In the genomic region with DNA sequence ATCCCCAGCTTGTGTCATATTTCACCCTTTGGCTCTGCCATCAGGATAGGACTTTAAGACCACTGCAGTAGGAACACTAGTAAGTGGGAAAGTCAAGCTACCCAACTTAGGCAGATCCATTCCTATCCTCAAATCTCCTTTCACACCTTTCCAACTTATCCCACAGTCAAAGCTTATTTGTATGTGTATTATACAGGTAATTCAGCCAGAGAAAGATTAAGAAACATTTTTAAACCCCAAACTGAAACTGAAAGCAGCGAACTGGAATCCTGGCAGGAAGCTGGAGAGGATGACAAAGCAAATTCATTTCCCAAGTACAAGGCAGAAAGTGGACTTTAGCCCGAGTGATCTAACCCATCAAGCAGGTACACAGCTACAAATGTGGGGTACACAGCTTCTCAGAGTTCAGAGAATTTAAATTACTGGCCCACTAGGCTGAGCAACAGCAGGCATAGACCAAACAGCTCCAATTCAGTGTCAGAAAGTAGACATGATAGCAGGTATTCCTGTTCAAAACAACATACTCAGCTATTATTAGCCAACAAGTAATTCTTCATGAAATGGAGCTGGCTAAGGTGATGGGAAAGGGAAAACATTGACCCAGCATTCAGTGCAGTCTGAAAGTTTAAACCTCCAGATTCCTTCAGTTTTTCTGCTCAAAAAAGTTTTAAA, we compare ENCODE assay signal across 1 cellular context.
TF ChIP-seq lines count a peak whose summit lies in the region.

No MANE protein-coding gene starts in this region.

TF ChIP-seq in HepG2, 621 proteins besides CTCF, POLR2A, EP300 and RAD21 (continued from another document and continues in another):
- peak; percentile 24; the same call in 1 of the 2 replicates for TF ChIP-seq DPF2 (CRISPR knock-in tag; IDR thresholded peaks at IDR 0.05; ENCODE audit: borderline replicate concordance, low read depth)
- TF ChIP-seq NFKBIZ (CRISPR knock-in tag; IDR thresholded peaks at IDR 0.05), result 0 out of 2 replicates have a peak, but pooled peaks have one; percentile 30
- TF ChIP-seq SMC3 (IDR thresholded peaks at IDR 0.05; ENCODE audit: low read length), result no peak
- TF ChIP-seq ZNF775 (CRISPR knock-in tag; IDR thresholded peaks at IDR 0.05; ENCODE audit: borderline replicate concordance), result no peak
- TF ChIP-seq, protein P1, sequence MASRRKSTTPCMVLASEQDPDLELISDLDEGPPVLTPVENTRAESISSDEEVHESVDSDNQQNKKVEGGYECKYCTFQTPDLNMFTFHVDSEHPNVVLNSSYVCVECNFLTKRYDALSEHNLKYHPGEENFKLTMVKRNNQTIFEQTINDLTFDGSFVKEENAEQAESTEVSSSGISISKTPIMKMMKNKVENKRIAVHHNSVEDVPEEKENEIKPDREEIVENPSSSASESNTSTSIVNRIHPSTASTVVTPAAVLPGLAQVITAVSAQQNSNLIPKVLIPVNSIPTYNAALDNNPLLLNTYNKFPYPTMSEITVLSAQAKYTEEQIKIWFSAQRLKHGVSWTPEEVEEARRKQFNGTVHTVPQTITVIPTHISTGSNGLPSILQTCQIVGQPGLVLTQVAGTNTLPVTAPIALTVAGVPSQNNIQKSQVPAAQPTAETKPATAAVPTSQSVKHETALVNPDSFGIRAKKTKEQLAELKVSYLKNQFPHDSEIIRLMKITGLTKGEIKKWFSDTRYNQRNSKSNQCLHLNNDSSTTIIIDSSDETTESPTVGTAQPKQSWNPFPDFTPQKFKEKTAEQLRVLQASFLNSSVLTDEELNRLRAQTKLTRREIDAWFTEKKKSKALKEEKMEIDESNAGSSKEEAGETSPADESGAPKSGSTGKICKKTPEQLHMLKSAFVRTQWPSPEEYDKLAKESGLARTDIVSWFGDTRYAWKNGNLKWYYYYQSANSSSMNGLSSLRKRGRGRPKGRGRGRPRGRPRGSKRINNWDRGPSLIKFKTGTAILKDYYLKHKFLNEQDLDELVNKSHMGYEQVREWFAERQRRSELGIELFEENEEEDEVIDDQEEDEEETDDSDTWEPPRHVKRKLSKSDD (CRISPR knock-in tag; IDR thresholded peaks at IDR 0.05; ENCODE audit: low read depth), result no peak
- no peak for TF ChIP-seq LCORL (IDR thresholded peaks at IDR 0.05)
- TF ChIP-seq LCORL (CRISPR knock-in tag; IDR thresholded peaks at IDR 0.05), result peak; percentile 74
- no peak for TF ChIP-seq ZNF101 (CRISPR knock-in tag; IDR thresholded peaks at IDR 0.05; ENCODE audit: borderline replicate concordance, low read depth)
- TF ChIP-seq, protein P2, sequence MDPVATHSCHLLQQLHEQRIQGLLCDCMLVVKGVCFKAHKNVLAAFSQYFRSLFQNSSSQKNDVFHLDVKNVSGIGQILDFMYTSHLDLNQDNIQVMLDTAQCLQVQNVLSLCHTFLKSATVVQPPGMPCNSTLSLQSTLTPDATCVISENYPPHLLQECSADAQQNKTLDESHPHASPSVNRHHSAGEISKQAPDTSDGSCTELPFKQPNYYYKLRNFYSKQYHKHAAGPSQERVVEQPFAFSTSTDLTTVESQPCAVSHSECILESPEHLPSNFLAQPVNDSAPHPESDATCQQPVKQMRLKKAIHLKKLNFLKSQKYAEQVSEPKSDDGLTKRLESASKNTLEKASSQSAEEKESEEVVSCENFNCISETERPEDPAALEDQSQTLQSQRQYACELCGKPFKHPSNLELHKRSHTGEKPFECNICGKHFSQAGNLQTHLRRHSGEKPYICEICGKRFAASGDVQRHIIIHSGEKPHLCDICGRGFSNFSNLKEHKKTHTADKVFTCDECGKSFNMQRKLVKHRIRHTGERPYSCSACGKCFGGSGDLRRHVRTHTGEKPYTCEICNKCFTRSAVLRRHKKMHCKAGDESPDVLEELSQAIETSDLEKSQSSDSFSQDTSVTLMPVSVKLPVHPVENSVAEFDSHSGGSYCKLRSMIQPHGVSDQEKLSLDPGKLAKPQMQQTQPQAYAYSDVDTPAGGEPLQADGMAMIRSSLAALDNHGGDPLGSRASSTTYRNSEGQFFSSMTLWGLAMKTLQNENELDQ (CRISPR knock-in tag; IDR thresholded peaks at IDR 0.05; ENCODE audit: borderline replicate concordance), result no peak
- TF ChIP-seq PAX8 (CRISPR knock-in tag; IDR thresholded peaks at IDR 0.05; ENCODE audit: borderline replicate concordance), result no peak
- peak; percentile 88 for TF ChIP-seq ZNF331 (CRISPR knock-in tag; IDR thresholded peaks at IDR 0.05)
- peak; percentile 46; the same call in 1 of the 2 replicates for TF ChIP-seq TSC22D2 (CRISPR knock-in tag; IDR thresholded peaks at IDR 0.05; ENCODE audit: borderline replicate concordance)
- TF ChIP-seq SMARCC2 (IDR thresholded peaks at IDR 0.05), result no peak
- TF ChIP-seq THAP11 (CRISPR knock-in tag; IDR thresholded peaks at IDR 0.05), result peak; percentile 73
- TF ChIP-seq ZNF782 (CRISPR knock-in tag; IDR thresholded peaks at IDR 0.05; ENCODE audit: borderline replicate concordance), result no peak; the same call in 1 of the 2 replicates
- TF ChIP-seq ZNF329 (CRISPR knock-in tag; IDR thresholded peaks at IDR 0.05; ENCODE audit: low read depth), result no peak
- TF ChIP-seq SMAD3 (CRISPR knock-in tag; IDR thresholded peaks at IDR 0.05), result peak; percentile 93
- TF ChIP-seq ZNF264 (CRISPR knock-in tag; IDR thresholded peaks at IDR 0.05), result peak; percentile 95
- TF ChIP-seq ZNF296 (CRISPR knock-in tag; conservative IDR thresholded peaks at IDR 0.05), result no peak
- TF ChIP-seq KDM5A (IDR thresholded peaks at IDR 0.05; ENCODE audit: borderline replicate concordance, low read length), result peak; percentile 74; the same call in 1 of the 2 replicates
- peak; percentile 66; the same call in 1 of the 2 replicates for TF ChIP-seq ZNF792 (CRISPR knock-in tag; IDR thresholded peaks at IDR 0.05)
- TF ChIP-seq HOXA9 (CRISPR knock-in tag; IDR thresholded peaks at IDR 0.05; ENCODE audit: borderline replicate concordance), result no peak
- no peak for TF ChIP-seq ELK4 (CRISPR knock-in tag; IDR thresholded peaks at IDR 0.05; ENCODE audit: borderline replicate concordance)
- no peak for TF ChIP-seq ZNF776 (CRISPR knock-in tag; IDR thresholded peaks at IDR 0.05)
- TF ChIP-seq NCOA1 (CRISPR knock-in tag; IDR thresholded peaks at IDR 0.05), result no peak
- no peak for TF ChIP-seq GLI4 (CRISPR knock-in tag; IDR thresholded peaks at IDR 0.05; ENCODE audit: borderline replicate concordance)
- TF ChIP-seq ERF (CRISPR knock-in tag; IDR thresholded peaks at IDR 0.05), result peak; percentile 80
- TF ChIP-seq GTF3A (CRISPR knock-in tag; conservative IDR thresholded peaks at IDR 0.05), result no peak
- TF ChIP-seq RCOR2 (CRISPR knock-in tag; IDR thresholded peaks at IDR 0.05), result peak; percentile 69
- TF ChIP-seq NCOR1 (IDR thresholded peaks at IDR 0.05; ENCODE audit: borderline replicate concordance, low read length), result peak; percentile 85; the same call in 1 of the 2 replicates
- peak; percentile 93 for TF ChIP-seq IKZF5 (CRISPR knock-in tag; IDR thresholded peaks at IDR 0.05)
- TF ChIP-seq ZSCAN9 (CRISPR knock-in tag; IDR thresholded peaks at IDR 0.05; ENCODE audit: borderline replicate concordance), result peak; percentile 78; the same call in 1 of the 2 replicates
- no peak for TF ChIP-seq ZBTB42 (CRISPR knock-in tag; IDR thresholded peaks at IDR 0.05)
- no peak for TF ChIP-seq NR1H2 (CRISPR knock-in tag; IDR thresholded peaks at IDR 0.05; ENCODE audit: borderline replicate concordance, low read depth)
- no peak for TF ChIP-seq GPBP1L1 (CRISPR knock-in tag; IDR thresholded peaks at IDR 0.05)
- no peak for TF ChIP-seq AKAP8 (CRISPR knock-in tag; IDR thresholded peaks at IDR 0.05)
- TF ChIP-seq, protein P3, sequence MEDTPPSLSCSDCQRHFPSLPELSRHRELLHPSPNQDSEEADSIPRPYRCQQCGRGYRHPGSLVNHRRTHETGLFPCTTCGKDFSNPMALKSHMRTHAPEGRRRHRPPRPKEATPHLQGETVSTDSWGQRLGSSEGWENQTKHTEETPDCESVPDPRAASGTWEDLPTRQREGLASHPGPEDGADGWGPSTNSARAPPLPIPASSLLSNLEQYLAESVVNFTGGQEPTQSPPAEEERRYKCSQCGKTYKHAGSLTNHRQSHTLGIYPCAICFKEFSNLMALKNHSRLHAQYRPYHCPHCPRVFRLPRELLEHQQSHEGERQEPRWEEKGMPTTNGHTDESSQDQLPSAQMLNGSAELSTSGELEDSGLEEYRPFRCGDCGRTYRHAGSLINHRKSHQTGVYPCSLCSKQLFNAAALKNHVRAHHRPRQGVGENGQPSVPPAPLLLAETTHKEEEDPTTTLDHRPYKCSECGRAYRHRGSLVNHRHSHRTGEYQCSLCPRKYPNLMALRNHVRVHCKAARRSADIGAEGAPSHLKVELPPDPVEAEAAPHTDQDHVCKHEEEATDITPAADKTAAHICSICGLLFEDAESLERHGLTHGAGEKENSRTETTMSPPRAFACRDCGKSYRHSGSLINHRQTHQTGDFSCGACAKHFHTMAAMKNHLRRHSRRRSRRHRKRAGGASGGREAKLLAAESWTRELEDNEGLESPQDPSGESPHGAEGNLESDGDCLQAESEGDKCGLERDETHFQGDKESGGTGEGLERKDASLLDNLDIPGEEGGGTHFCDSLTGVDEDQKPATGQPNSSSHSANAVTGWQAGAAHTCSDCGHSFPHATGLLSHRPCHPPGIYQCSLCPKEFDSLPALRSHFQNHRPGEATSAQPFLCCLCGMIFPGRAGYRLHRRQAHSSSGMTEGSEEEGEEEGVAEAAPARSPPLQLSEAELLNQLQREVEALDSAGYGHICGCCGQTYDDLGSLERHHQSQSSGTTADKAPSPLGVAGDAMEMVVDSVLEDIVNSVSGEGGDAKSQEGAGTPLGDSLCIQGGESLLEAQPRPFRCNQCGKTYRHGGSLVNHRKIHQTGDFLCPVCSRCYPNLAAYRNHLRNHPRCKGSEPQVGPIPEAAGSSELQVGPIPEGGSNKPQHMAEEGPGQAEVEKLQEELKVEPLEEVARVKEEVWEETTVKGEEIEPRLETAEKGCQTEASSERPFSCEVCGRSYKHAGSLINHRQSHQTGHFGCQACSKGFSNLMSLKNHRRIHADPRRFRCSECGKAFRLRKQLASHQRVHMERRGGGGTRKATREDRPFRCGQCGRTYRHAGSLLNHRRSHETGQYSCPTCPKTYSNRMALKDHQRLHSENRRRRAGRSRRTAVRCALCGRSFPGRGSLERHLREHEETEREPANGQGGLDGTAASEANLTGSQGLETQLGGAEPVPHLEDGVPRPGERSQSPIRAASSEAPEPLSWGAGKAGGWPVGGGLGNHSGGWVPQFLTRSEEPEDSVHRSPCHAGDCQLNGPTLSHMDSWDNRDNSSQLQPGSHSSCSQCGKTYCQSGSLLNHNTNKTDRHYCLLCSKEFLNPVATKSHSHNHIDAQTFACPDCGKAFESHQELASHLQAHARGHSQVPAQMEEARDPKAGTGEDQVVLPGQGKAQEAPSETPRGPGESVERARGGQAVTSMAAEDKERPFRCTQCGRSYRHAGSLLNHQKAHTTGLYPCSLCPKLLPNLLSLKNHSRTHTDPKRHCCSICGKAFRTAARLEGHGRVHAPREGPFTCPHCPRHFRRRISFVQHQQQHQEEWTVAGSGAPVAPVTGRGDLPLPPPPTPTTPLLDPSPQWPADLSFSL (CRISPR knock-in tag; IDR thresholded peaks at IDR 0.05), result no peak; the same call in 1 of the 2 replicates
- peak; percentile 71 for TF ChIP-seq KDM6A (CRISPR knock-in tag; IDR thresholded peaks at IDR 0.05; ENCODE audit: low read depth)
- no peak for TF ChIP-seq IKZF1 (IDR thresholded peaks at IDR 0.05)
- TF ChIP-seq GZF1 (CRISPR knock-in tag; IDR thresholded peaks at IDR 0.05), result 0 out of 2 replicates have a peak, but pooled peaks have one; percentile 6
- no peak for TF ChIP-seq TERF1 (CRISPR knock-in tag; IDR thresholded peaks at IDR 0.05)
- no peak for TF ChIP-seq ZNF879 (CRISPR knock-in tag; IDR thresholded peaks at IDR 0.05)
- peak; percentile 77 for TF ChIP-seq MEF2D (CRISPR knock-in tag; IDR thresholded peaks at IDR 0.05)
- no peak for TF ChIP-seq RBM39 (IDR thresholded peaks at IDR 0.05; ENCODE audit: low read depth, low read length, poor library complexity, severe bottlenecking)
- peak; percentile 42 for TF ChIP-seq XRCC5 (optimal IDR thresholded peaks at IDR 0.05; ENCODE audit: low read length)
- TF ChIP-seq ARNT (IDR thresholded peaks at IDR 0.05), result no peak
- TF ChIP-seq HNRNPL (IDR thresholded peaks at IDR 0.05; ENCODE audit: low read depth, low read length), result no peak
- TF ChIP-seq ZNF749 (CRISPR knock-in tag; IDR thresholded peaks at IDR 0.05; ENCODE audit: borderline replicate concordance), result no peak
- TF ChIP-seq ZNF367 (CRISPR knock-in tag; IDR thresholded peaks at IDR 0.05; ENCODE audit: borderline replicate concordance), result no peak
- no peak for TF ChIP-seq ZNF138 (CRISPR knock-in tag; IDR thresholded peaks at IDR 0.05; ENCODE audit: low read depth)
- no peak for TF ChIP-seq SP2 (CRISPR knock-in tag; IDR thresholded peaks at IDR 0.05)
- no peak for TF ChIP-seq ZNF530 (CRISPR knock-in tag; IDR thresholded peaks at IDR 0.05; ENCODE audit: low read depth)
- no peak; the same call in 1 of the 2 replicates for TF ChIP-seq ZNF33A (CRISPR knock-in tag; IDR thresholded peaks at IDR 0.05; ENCODE audit: borderline replicate concordance)
